In genomic region chr19:36257512-36257876, GRCh38 we compare ENCODE assay signal across 12 cellular contexts. TPM values are rescaled to one million over a fixed set of nuclear protein-coding genes. Genes with fewer than 3 reads are reported as not detected.
DNase-seq lines count a peak whose midpoint lies in the region; ATAC-seq, FAIRE-seq and TF ChIP-seq lines count a peak whose summit lies in the region.
"Had no signal": no experiment of that assay in that cellular context is flagged by ENCODE, and none has a peak within 500 bp of the region (broad histone marks: within the 10 kb centered on the region; RNA-seq: fewer than 3 reads in every experiment).

No MANE protein-coding gene starts in this region.

- intact Hi-C loops in adrenal gland (cut with DNase I) = no loop called here
- intact Hi-C loops in left ventricle myocardium superior (cut with micrococcal nuclease) = no loop called here
- intact Hi-C loops in activated CD4-positive, alpha-beta memory T cell treated with anti-CD3 and anti-CD28 coated beads for 36 hours (cut with micrococcal nuclease) = no loop called here

- H3K27ac ChIP-seq in C4-2B = 0 out of 2 replicates have a peak overlapping the region, but pooled peaks have one; percentile 19
- no peak overlapping the region for H3K27ac ChIP-seq in adrenal gland

- FAIRE-seq in HTR-8/SVneo (lab: Jason Lieb, UNC) = no peak

- peaks cover 8% of the 10 kb centered on the region for H3K36me3 Mint-ChIP-seq in activated CD4-positive, alpha-beta memory T cell treated with anti-CD3 and anti-CD28 coated beads for 36 hours

- TF ChIP-seq CTCF in C4-2B (conservative IDR thresholded peaks at IDR 0.05) = no peak
- no peak for TF ChIP-seq CTCF in adrenal gland (IDR thresholded peaks at IDR 0.05)

- H3K27ac Mint-ChIP-seq in activated CD4-positive, alpha-beta memory T cell treated with anti-CD3 and anti-CD28 coated beads for 36 hours = no peak overlapping the region
- H3K27ac Mint-ChIP-seq: activated CD8-positive, alpha-beta T cell treated with anti-CD3 and anti-CD28 coated beads, Interleukin-2, amount 10 ng/mL, durations not matched to agents 7 days and 5 days; natural killer cell had no signal

- CTCF ChIA-PET in activated CD4-positive, alpha-beta memory T cell treated with anti-CD3 and anti-CD28 coated beads for 36 hours (lab: Charles Lee) = no interaction called here

- H3K27me3 Mint-ChIP-seq in activated CD4-positive, alpha-beta memory T cell treated with anti-CD3 and anti-CD28 coated beads for 36 hours = no peaks in the 10 kb centered on the region

- TF ChIP-seq POLR2A in adrenal gland (IDR thresholded peaks at IDR 0.05) = no peak

- POLR2A ChIA-PET in activated CD4-positive, alpha-beta memory T cell treated with anti-CD3 and anti-CD28 coated beads for 36 hours (lab: Charles Lee) = no interaction called here

- peak overlapping the region in 3 of 4 donors; percentile 23 to 61 (median 33) for H3K4me3 ChIP-seq in adrenal gland

- H3K4me1 Mint-ChIP-seq in activated CD4-positive, alpha-beta memory T cell treated with anti-CD3 and anti-CD28 coated beads for 36 hours (ENCODE audit: low read depth) = no peaks in the 10 kb centered on the region
- H3K4me1 Mint-ChIP-seq: natural killer cell had no signal

- peak; percentile 92 for ATAC-seq in left ventricle myocardium superior
- ATAC-seq: activated CD8-positive, alpha-beta T cell treated with anti-CD3 and anti-CD28 coated beads, Interleukin-2, amount 10 ng/mL, durations not matched to agents 7 days and 5 days; natural killer cell had no signal

- H3K36me3 ChIP-seq in adrenal gland (replicated peaks in 1 of 2) = no peaks in the 10 kb centered on the region

- H3K27me3 ChIP-seq in adrenal gland = no peaks in the 10 kb centered on the region

- no peaks in the 10 kb centered on the region for H3K9me3 ChIP-seq in adrenal gland (replicated peaks in 1 of 3)

- DNase-seq in adrenal gland (peak in 6 of 7 donors; percentile 24 to 61 (median 40)), left ventricle myocardium superior (peak; percentile 73), retina (peak; percentile 81), NCI-H2081 (lab: John Stamatoyannopoulos, UW) (no peak), dedifferentiated amniotic fluid mesenchymal stem cell (ENCODE audit: extremely low spot score) (no peak), HTR-8/SVneo (ENCODE audit: insufficient read length, low spot score) (no peak)
- no peak for DNase-seq in activated CD4-positive, alpha-beta memory T cell treated with anti-CD3 and anti-CD28 coated beads for 36 hours
- DNase-seq: activated CD8-positive, alpha-beta T cell treated with anti-CD3 and anti-CD28 coated beads, Interleukin-2, amount 10 ng/mL, durations not matched to agents 7 days and 5 days; DND-41; effector CD4-positive, alpha-beta T cell; natural killer cell had no signal

- H3K4me3 Mint-ChIP-seq in activated CD4-positive, alpha-beta memory T cell treated with anti-CD3 and anti-CD28 coated beads for 36 hours = no peak overlapping the region
- H3K4me3 Mint-ChIP-seq: activated CD8-positive, alpha-beta T cell treated with anti-CD3 and anti-CD28 coated beads, Interleukin-2, amount 10 ng/mL, durations not matched to agents 7 days and 5 days; natural killer cell had no signal

- no peaks in the 10 kb centered on the region for H3K4me1 ChIP-seq in adrenal gland (replicated peaks in 1 of 2)

- WGBS in adrenal gland, 4 donors = 0 to 26% (median 7%) methylated on average over 13 to 37 of the region's 37 CpGs

- peaks cover 31% of the 10 kb centered on the region for H3K9me3 Mint-ChIP-seq in activated CD4-positive, alpha-beta memory T cell treated with anti-CD3 and anti-CD28 coated beads for 36 hours

RNA-seq across cellular contexts. Expression of gene ZNF146, which starts 42.6 kb away (rescaled TPM):
- total RNA-seq in adrenal gland (100 to 1,000 TPM in 1 of 8 donors, 10 to 100 TPM in 7; 23.1 to 128 (median 40.7) TPM), left ventricle myocardium superior (29.1 TPM)
- 10 to 100 TPM; 20.7 to 62.5 (median 22.4) TPM for polyA plus RNA-seq in adrenal gland
- total RNA-seq in activated CD4-positive, alpha-beta memory T cell treated with anti-CD3 and anti-CD28 coated beads for 36 hours = 10 to 100 TPM; 82.5 to 86.5 TPM

RNA-seq across cellular contexts. Expression of gene ZNF565, which starts 43.0 kb away (rescaled TPM):
- total RNA-seq in adrenal gland (1 to 10 TPM; 2.0 to 7.5 (median 4.0) TPM), left ventricle myocardium superior (4.6 TPM)
- polyA plus RNA-seq in adrenal gland = 1 to 10 TPM; 3.1 to 4.7 (median 3.5) TPM
- total RNA-seq in activated CD4-positive, alpha-beta memory T cell treated with anti-CD3 and anti-CD28 coated beads for 36 hours = 1 to 10 TPM; 2.2 to 2.3 TPM

Comparison
In these comparisons a context has a peak if more than half of its experiments do, and no peak if none do; other contexts are left out.
1. DNase-seq: peak in adrenal gland (6 of 7), left ventricle myocardium superior (single experiment) and retina (single experiment); none in NCI-H2081 (0 of 2), dedifferentiated amniotic fluid mesenchymal stem cell (single experiment), activated CD4-positive, alpha-beta memory T cell treated with anti-CD3 and anti-CD28 coated beads for 36 hours (single experiment) and HTR-8/SVneo (single experiment).